Comparison of ENCODE assay signal across 31 cellular contexts in genomic region chr16:49654425-49654824, GRCh38.
"Had no signal": no experiment of that assay in that cellular context is flagged by ENCODE, and none has a peak within 500 bp of the region (broad histone marks: within the 10 kb centered on the region; RNA-seq: fewer than 3 reads in every experiment).

No MANE protein-coding gene starts in this region.

- H3K79me2 ChIP-seq: parathyroid adenoma had no signal

- H3K9ac ChIP-seq: parathyroid adenoma had no signal

- H3K4me1 ChIP-seq: parathyroid adenoma, psoas muscle, right lobe of liver, suprapubic skin, testis, upper lobe of right lung had no signal

- H3K4me1 Mint-ChIP-seq: naive thymus-derived CD4-positive, alpha-beta T cell; natural killer cell; stimulated activated memory B cell treated with anti-CD40 and anti-IgM and Interleukin-4, amounts not matched to agents 10 μg/mL and 1 μg/mL and 100 μg/mL, for 72 hours; stimulated activated naive CD8-positive, alpha-beta T cell treated with anti-CD3 and anti-CD28 coated beads, Interleukin-15, amount 100 ng/mL, for 72 hours had no signal

- H3K27ac Mint-ChIP-seq: naive thymus-derived CD4-positive, alpha-beta T cell; natural killer cell; progenitor cell of endocrine pancreas; stimulated activated memory B cell treated with anti-CD40 and anti-IgM and Interleukin-4, amounts not matched to agents 10 μg/mL and 1 μg/mL and 100 μg/mL, for 72 hours; stimulated activated naive CD8-positive, alpha-beta T cell treated with anti-CD3 and anti-CD28 coated beads, Interleukin-15, amount 100 ng/mL, for 72 hours; type B pancreatic cell had no signal

- H3K27ac ChIP-seq: neutrophil, ovary, parathyroid adenoma, psoas muscle, right lobe of liver, sigmoid colon, suprapubic skin, testis, tibial artery, transverse colon, upper lobe of right lung had no signal

- H3K36me3 ChIP-seq: neutrophil, ovary, right lobe of liver, sigmoid colon, suprapubic skin, tibial artery, transverse colon, upper lobe of right lung, uterus had no signal

- H3K9me3 ChIP-seq: neutrophil, ovary, psoas muscle, right lobe of liver, sigmoid colon, suprapubic skin, testis, tibial artery, transverse colon, upper lobe of right lung, uterus had no signal

- ATAC-seq: naive thymus-derived CD4-positive, alpha-beta T cell; natural killer cell; psoas muscle; right cardiac atrium; right lobe of liver; stimulated activated naive CD8-positive, alpha-beta T cell treated with anti-CD3 and anti-CD28 coated beads, Interleukin-15, amount 100 ng/mL, for 72 hours; stimulated activated naive CD8-positive, alpha-beta T cell treated with anti-CD3 and anti-CD28 coated beads, Interleukin-15, Interleukin-2, amounts not matched to agents 100 U/mL and 50 U/mL, for 24 hours; upper lobe of right lung had no signal

- H2AFZ ChIP-seq: parathyroid adenoma had no signal

- H3K27me3 ChIP-seq: ovary, right lobe of liver, sigmoid colon, testis, tibial artery, transverse colon, upper lobe of right lung, uterus had no signal

- H3K9me3 Mint-ChIP-seq: natural killer cell, neural crest cell, type B pancreatic cell had no signal

- H3K36me3 Mint-ChIP-seq: natural killer cell; stimulated activated memory B cell treated with anti-CD40 and anti-IgM and Interleukin-4, amounts not matched to agents 10 μg/mL and 1 μg/mL and 100 μg/mL, for 72 hours had no signal

- DNase-seq: naive thymus-derived CD4-positive, alpha-beta T cell; natural killer cell; nephron progenitor cell; nucleus accumbens; ovary; right lobe of liver; sigmoid colon; small intestine; stimulated activated CD4-positive, alpha-beta T cell treated with anti-CD3 and anti-CD28 coated beads, Interleukin-15, amount 100 ng/mL, for 24 hours; stimulated activated CD4-positive, alpha-beta T cell treated with anti-CD3 and anti-CD28 coated beads, Interleukin-2, amount 100 ng/mL, for 24 hours; stimulated activated CD4-positive, alpha-beta T cell treated with anti-CD3 and anti-CD28 coated beads, Interleukin-2, amount 100 ng/mL, for 48 hours; stimulated activated CD4-positive, alpha-beta T cell treated with anti-CD3 and anti-CD28 coated beads, Interleukin-4, amount 100 ng/mL, for 4 hours; stimulated activated CD8-positive, alpha-beta memory T cell treated with anti-CD3 and anti-CD28 coated beads, Interleukin-4, amount 100 ng/mL, for 48 hours; stimulated activated naive CD4-positive, alpha-beta T cell; stimulated activated naive CD8-positive, alpha-beta T cell treated with anti-CD3 and anti-CD28 coated beads, Interleukin-15, amount 100 ng/mL, for 72 hours; stimulated activated naive CD8-positive, alpha-beta T cell treated with anti-CD3 and anti-CD28 coated beads, Interleukin-15, Interleukin-2, amounts not matched to agents 100 U/mL and 50 U/mL, for 24 hours; substantia nigra; testis; tibial artery; transverse colon; upper lobe of right lung; uterus had no signal

- H3K4me3 ChIP-seq: ovary, psoas muscle, right lobe of liver, sigmoid colon, suprapubic skin, testis, tibial artery, transverse colon, upper lobe of right lung, uterus had no signal

- FAIRE-seq: small intestine had no signal

- H3K27me3 Mint-ChIP-seq: progenitor cell of endocrine pancreas, type B pancreatic cell had no signal

- H3K4me3 Mint-ChIP-seq: naive thymus-derived CD4-positive, alpha-beta T cell; natural killer cell; nephron progenitor cell; neural crest cell; stimulated activated memory B cell treated with anti-CD40 and anti-IgM and Interleukin-4, amounts not matched to agents 10 μg/mL and 1 μg/mL and 100 μg/mL, for 72 hours; stimulated activated naive CD8-positive, alpha-beta T cell treated with anti-CD3 and anti-CD28 coated beads, Interleukin-15, amount 100 ng/mL, for 72 hours; type B pancreatic cell had no signal
